8 cellular contexts compared by ENCODE assay signal in the genomic region with DNA sequence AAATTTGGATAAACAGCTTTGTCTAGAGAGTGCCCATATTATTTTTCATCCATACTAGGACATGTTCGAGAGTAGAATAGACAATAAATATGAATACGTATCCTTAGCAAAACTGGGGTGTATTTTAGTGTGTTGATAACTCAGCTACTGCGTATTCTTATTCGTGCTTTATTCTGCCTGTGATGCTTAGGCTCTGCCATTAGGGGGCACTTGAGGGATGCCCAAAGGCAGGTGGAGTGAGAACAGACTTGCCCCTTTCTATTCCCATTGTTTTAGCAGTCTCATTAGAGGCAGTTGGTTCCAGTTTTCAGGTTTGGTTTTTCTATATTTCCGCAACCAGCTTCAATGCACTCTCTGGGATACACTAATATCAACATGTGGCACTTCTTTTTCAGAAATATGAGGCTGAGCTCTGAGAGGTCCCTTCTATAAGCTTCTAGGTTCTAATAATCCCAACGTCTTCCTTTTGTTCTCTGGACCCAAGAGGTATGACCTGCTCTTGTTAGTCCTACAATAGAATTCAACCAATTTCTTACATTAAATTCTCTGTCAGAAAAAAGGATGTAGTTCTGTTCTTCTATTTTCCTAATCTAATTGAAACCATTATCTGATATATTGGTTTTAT.
DNase-seq lines count a peak whose midpoint lies in the region; ATAC-seq and TF ChIP-seq lines count a peak whose summit lies in the region.

No MANE protein-coding gene starts in this region.

- intact Hi-C loops in Right ventricle myocardium superior (cut with DNase I): no loop called here
- intact Hi-C loops in sigmoid colon (cut with DNase I): no loop called here

- 53 to 69% methylated on average over 6 of the region's 6 CpGs for whole genome bisulfite sequencing in sigmoid colon, 2 donors

- TF ChIP-seq EP300 in sigmoid colon (IDR thresholded peaks at IDR 0.05): no peak

- H3K4me3 Mint-ChIP-seq in stimulated activated naive B cell treated with anti-CD40 and anti-IgM and Interleukin-4, amounts not matched to agents 10 μg/mL and 1 μg/mL and 100 μg/mL, for 72 hours: no peak overlapping the region

- H3K27ac Mint-ChIP-seq in stimulated activated naive B cell treated with anti-CD40 and anti-IgM and Interleukin-4, amounts not matched to agents 10 μg/mL and 1 μg/mL and 100 μg/mL, for 72 hours: no peak overlapping the region

- no peaks in the 10 kb centered on the region for H3K27me3 Mint-ChIP-seq in stimulated activated naive B cell treated with anti-CD40 and anti-IgM and Interleukin-4, amounts not matched to agents 10 μg/mL and 1 μg/mL and 100 μg/mL, for 72 hours

- H3K4me1 Mint-ChIP-seq in stimulated activated naive B cell treated with anti-CD40 and anti-IgM and Interleukin-4, amounts not matched to agents 10 μg/mL and 1 μg/mL and 100 μg/mL, for 72 hours: no peaks in the 10 kb centered on the region

- H3K4me1 ChIP-seq in cardiac muscle cell (ENCODE audit: low read depth) (no peaks in the 10 kb centered on the region), NT2/D1 (ENCODE audit: insufficient read depth, insufficient read length) (no peaks in the 10 kb centered on the region), sigmoid colon (no peaks in the 10 kb centered on the region)

- H3K27ac ChIP-seq in cardiac muscle cell (no peak overlapping the region), sigmoid colon (no peak overlapping the region)

- H3K36me3 Mint-ChIP-seq in stimulated activated naive B cell treated with anti-CD40 and anti-IgM and Interleukin-4, amounts not matched to agents 10 μg/mL and 1 μg/mL and 100 μg/mL, for 72 hours: no peaks in the 10 kb centered on the region

- TF ChIP-seq CTCF in cardiac muscle cell (IDR thresholded peaks at IDR 0.05; ENCODE audit: low read depth, low read length): peak; percentile 40
- peak; percentile 73 for TF ChIP-seq CTCF in epithelial cell of esophagus (IDR thresholded peaks at IDR 0.05; ENCODE audit: insufficient read depth, low read depth, low read length, missing control alignments)
- TF ChIP-seq CTCF in sigmoid colon (IDR thresholded peaks at IDR 0.05): peak in 1 of 4 experiments; percentile 31

- DNase-seq in cardiac muscle cell (ENCODE audit: low read depth in 1 of 2, low spot score in 1 of 2): peak; percentile 10 to 65
- DNase-seq in Right ventricle myocardium superior: no peak
- peak; percentile 27 for DNase-seq in NT2/D1 (ENCODE audit: low read depth, low spot score)
- DNase-seq in epithelial cell of esophagus (ENCODE audit: low read depth): peak; percentile 35
- no peak for DNase-seq in stimulated activated naive B cell treated with anti-CD40 and anti-IgM and Interleukin-4, amounts not matched to agents 10 μg/mL and 1 μg/mL and 100 μg/mL, for 72 hours
- DNase-seq in sigmoid colon: no peak

- no peak overlapping the region for H3K4me3 ChIP-seq in cardiac muscle cell
- H3K4me3 ChIP-seq in NT2/D1 (ENCODE audit: insufficient read length, low read depth): no peak overlapping the region
- no peak overlapping the region for H3K4me3 ChIP-seq in epithelial cell of esophagus (ENCODE audit: low read length)
- H3K4me3 ChIP-seq in sigmoid colon: no peak overlapping the region

- no peak for ATAC-seq in Right ventricle myocardium superior (ENCODE audit: poor library complexity)
- peak; percentile 70 for ATAC-seq in HG03460 (IDR thresholded peaks at IDR 0.05; ENCODE audit: unreplicated experiment)
- peak; percentile 55 to 64 for ATAC-seq in stimulated activated naive B cell treated with anti-CD40 and anti-IgM and Interleukin-4, amounts not matched to agents 10 μg/mL and 1 μg/mL and 100 μg/mL, for 72 hours (replicated peaks)
- ATAC-seq in GM21526 (IDR thresholded peaks at IDR 0.05; ENCODE audit: low FRiP score, unreplicated experiment): no peak

- no peaks in the 10 kb centered on the region for H3K36me3 ChIP-seq in cardiac muscle cell
- no peaks in the 10 kb centered on the region for H3K36me3 ChIP-seq in NT2/D1 (ENCODE audit: insufficient read depth, insufficient read length, low read length)
- H3K36me3 ChIP-seq in sigmoid colon: no peaks in the 10 kb centered on the region

- no peaks in the 10 kb centered on the region for H3K9me3 Mint-ChIP-seq in stimulated activated naive B cell treated with anti-CD40 and anti-IgM and Interleukin-4, amounts not matched to agents 10 μg/mL and 1 μg/mL and 100 μg/mL, for 72 hours

- H3K9me3 ChIP-seq in cardiac muscle cell (ENCODE audit: low read depth) (no peaks in the 10 kb centered on the region), NT2/D1 (ENCODE audit: insufficient read depth, low read length) (no peaks in the 10 kb centered on the region), sigmoid colon (no peaks in the 10 kb centered on the region)

- no peak for TF ChIP-seq POLR2A in sigmoid colon (IDR thresholded peaks at IDR 0.05)

- no peak overlapping the region for H3K9ac ChIP-seq in NT2/D1 (ENCODE audit: insufficient read length, low read depth)

- H3K27me3 ChIP-seq in cardiac muscle cell (no peaks in the 10 kb centered on the region), NT2/D1 (ENCODE audit: insufficient read depth, insufficient read length) (no peaks in the 10 kb centered on the region), sigmoid colon (no peaks in the 10 kb centered on the region)

Comparison
In these comparisons a context has a peak if more than half of its experiments do, and no peak if none do; other contexts are left out.
1. DNase-seq: peak in cardiac muscle cell (2 of 2), NT2/D1 (single experiment) and epithelial cell of esophagus (single experiment); none in Right ventricle myocardium superior (single experiment), stimulated activated naive B cell treated with anti-CD40 and anti-IgM and Interleukin-4, amounts not matched to agents 10 μg/mL and 1 μg/mL and 100 μg/mL, for 72 hours (single experiment) and sigmoid colon (single experiment).
2. ATAC-seq: peak in HG03460 (single experiment) and stimulated activated naive B cell treated with anti-CD40 and anti-IgM and Interleukin-4, amounts not matched to agents 10 μg/mL and 1 μg/mL and 100 μg/mL, for 72 hours (2 of 2); none in Right ventricle myocardium superior (single experiment) and GM21526 (single experiment).